1 cellular context compared by ENCODE assay signal in genomic region chr15:90884719-90885431, GRCh38.
TF ChIP-seq lines count a peak whose summit lies in the region.

No MANE protein-coding gene starts in this region.

TF ChIP-seq in HepG2, 621 proteins besides CTCF, POLR2A, EP300 and RAD21:
- no peak for TF ChIP-seq THAP7 (CRISPR knock-in tag; IDR thresholded peaks at IDR 0.05)
- TF ChIP-seq EEA1 (CRISPR knock-in tag; IDR thresholded peaks at IDR 0.05; ENCODE audit: borderline replicate concordance) = 0 out of 2 replicates have a peak, but pooled peaks have one; percentile 29
- 0 out of 2 replicates have a peak, but pooled peaks have one; percentile 7 for TF ChIP-seq ZNF383 (CRISPR knock-in tag; IDR thresholded peaks at IDR 0.05; ENCODE audit: borderline replicate concordance)
- 0 out of 2 replicates have a peak, but pooled peaks have one; percentile 22 for TF ChIP-seq NFKB2 (CRISPR knock-in tag; IDR thresholded peaks at IDR 0.05; ENCODE audit: borderline replicate concordance)
- TF ChIP-seq KDM5B (CRISPR knock-in tag; IDR thresholded peaks at IDR 0.05; ENCODE audit: borderline replicate concordance) = 0 out of 2 replicates have a peak, but pooled peaks have one; percentile 29
TF ChIP-seq in HepG2: peak in this region for 4.
